1 cellular context compared by ENCODE assay signal in genomic region chr22:38440747-38441350, GRCh38.
TF ChIP-seq lines count a peak whose summit lies in the region.

No MANE protein-coding gene starts in this region.

TF ChIP-seq in GM23338, 12 proteins besides CTCF, POLR2A, EP300 and RAD21 (continued from another document):
- TF ChIP-seq ZNF462 (CRISPR knock-in tag; IDR thresholded peaks at IDR 0.05): no peak
- no peak for TF ChIP-seq REST (IDR thresholded peaks at IDR 0.05; ENCODE audit: unreplicated experiment)
- TF ChIP-seq CREB1 (CRISPR knock-in tag; IDR thresholded peaks at IDR 0.05; ENCODE audit: low read depth): no peak
- TF ChIP-seq POLR2AphosphoS5 (IDR thresholded peaks at IDR 0.05; ENCODE audit: low read depth): no peak
- TF ChIP-seq NANOG (IDR thresholded peaks at IDR 0.05; ENCODE audit: borderline replicate concordance): no peak
- TF ChIP-seq ZNF114 (CRISPR knock-in tag; IDR thresholded peaks at IDR 0.05): no peak
